In genomic region chr12:30515351-30515750, GRCh38 we compare ENCODE assay signal across 1 cellular context.
TF ChIP-seq lines count a peak whose summit lies in the region.

No MANE protein-coding gene starts in this region.

TF ChIP-seq in H1, 55 proteins besides CTCF, POLR2A, EP300 and RAD21 (continued from another document):
- TF ChIP-seq, protein P1, sequence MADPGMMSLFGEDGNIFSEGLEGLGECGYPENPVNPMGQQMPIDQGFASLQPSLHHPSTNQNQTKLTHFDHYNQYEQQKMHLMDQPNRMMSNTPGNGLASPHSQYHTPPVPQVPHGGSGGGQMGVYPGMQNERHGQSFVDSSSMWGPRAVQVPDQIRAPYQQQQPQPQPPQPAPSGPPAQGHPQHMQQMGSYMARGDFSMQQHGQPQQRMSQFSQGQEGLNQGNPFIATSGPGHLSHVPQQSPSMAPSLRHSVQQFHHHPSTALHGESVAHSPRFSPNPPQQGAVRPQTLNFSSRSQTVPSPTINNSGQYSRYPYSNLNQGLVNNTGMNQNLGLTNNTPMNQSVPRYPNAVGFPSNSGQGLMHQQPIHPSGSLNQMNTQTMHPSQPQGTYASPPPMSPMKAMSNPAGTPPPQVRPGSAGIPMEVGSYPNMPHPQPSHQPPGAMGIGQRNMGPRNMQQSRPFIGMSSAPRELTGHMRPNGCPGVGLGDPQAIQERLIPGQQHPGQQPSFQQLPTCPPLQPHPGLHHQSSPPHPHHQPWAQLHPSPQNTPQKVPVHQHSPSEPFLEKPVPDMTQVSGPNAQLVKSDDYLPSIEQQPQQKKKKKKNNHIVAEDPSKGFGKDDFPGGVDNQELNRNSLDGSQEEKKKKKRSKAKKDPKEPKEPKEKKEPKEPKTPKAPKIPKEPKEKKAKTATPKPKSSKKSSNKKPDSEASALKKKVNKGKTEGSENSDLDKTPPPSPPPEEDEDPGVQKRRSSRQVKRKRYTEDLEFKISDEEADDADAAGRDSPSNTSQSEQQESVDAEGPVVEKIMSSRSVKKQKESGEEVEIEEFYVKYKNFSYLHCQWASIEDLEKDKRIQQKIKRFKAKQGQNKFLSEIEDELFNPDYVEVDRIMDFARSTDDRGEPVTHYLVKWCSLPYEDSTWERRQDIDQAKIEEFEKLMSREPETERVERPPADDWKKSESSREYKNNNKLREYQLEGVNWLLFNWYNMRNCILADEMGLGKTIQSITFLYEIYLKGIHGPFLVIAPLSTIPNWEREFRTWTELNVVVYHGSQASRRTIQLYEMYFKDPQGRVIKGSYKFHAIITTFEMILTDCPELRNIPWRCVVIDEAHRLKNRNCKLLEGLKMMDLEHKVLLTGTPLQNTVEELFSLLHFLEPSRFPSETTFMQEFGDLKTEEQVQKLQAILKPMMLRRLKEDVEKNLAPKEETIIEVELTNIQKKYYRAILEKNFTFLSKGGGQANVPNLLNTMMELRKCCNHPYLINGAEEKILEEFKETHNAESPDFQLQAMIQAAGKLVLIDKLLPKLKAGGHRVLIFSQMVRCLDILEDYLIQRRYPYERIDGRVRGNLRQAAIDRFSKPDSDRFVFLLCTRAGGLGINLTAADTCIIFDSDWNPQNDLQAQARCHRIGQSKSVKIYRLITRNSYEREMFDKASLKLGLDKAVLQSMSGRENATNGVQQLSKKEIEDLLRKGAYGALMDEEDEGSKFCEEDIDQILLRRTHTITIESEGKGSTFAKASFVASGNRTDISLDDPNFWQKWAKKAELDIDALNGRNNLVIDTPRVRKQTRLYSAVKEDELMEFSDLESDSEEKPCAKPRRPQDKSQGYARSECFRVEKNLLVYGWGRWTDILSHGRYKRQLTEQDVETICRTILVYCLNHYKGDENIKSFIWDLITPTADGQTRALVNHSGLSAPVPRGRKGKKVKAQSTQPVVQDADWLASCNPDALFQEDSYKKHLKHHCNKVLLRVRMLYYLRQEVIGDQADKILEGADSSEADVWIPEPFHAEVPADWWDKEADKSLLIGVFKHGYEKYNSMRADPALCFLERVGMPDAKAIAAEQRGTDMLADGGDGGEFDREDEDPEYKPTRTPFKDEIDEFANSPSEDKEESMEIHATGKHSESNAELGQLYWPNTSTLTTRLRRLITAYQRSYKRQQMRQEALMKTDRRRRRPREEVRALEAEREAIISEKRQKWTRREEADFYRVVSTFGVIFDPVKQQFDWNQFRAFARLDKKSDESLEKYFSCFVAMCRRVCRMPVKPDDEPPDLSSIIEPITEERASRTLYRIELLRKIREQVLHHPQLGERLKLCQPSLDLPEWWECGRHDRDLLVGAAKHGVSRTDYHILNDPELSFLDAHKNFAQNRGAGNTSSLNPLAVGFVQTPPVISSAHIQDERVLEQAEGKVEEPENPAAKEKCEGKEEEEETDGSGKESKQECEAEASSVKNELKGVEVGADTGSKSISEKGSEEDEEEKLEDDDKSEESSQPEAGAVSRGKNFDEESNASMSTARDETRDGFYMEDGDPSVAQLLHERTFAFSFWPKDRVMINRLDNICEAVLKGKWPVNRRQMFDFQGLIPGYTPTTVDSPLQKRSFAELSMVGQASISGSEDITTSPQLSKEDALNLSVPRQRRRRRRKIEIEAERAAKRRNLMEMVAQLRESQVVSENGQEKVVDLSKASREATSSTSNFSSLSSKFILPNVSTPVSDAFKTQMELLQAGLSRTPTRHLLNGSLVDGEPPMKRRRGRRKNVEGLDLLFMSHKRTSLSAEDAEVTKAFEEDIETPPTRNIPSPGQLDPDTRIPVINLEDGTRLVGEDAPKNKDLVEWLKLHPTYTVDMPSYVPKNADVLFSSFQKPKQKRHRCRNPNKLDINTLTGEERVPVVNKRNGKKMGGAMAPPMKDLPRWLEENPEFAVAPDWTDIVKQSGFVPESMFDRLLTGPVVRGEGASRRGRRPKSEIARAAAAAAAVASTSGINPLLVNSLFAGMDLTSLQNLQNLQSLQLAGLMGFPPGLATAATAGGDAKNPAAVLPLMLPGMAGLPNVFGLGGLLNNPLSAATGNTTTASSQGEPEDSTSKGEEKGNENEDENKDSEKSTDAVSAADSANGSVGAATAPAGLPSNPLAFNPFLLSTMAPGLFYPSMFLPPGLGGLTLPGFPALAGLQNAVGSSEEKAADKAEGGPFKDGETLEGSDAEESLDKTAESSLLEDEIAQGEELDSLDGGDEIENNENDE (IDR thresholded peaks at IDR 0.05; ENCODE audit: insufficient replicate concordance, low read length): no peak
- TF ChIP-seq SP2 (IDR thresholded peaks at IDR 0.05; ENCODE audit: low read length) (no peak), CREB1 (IDR thresholded peaks at IDR 0.05) (no peak), CTBP2 (IDR thresholded peaks at IDR 0.05; ENCODE audit: borderline replicate concordance, insufficient read depth, insufficient read length, low read length) (no peak), POU5F1 (IDR thresholded peaks at IDR 0.05; ENCODE audit: low read depth, low read length) (no peak), SRF (IDR thresholded peaks at IDR 0.05; ENCODE audit: low read depth, low read length) (no peak), FOSL1 (IDR thresholded peaks at IDR 0.05; ENCODE audit: insufficient read depth, low read depth, low read length) (no peak), SAP30 (IDR thresholded peaks at IDR 0.05; ENCODE audit: insufficient read depth, insufficient replicate concordance, low read length) (no peak), JUND (IDR thresholded peaks at IDR 0.05; ENCODE audit: low read length) (no peak), KDM1A (IDR thresholded peaks at IDR 0.05; ENCODE audit: borderline replicate concordance, low read length) (no peak)
